17 cellular contexts compared by ENCODE assay signal in the genomic region with DNA sequence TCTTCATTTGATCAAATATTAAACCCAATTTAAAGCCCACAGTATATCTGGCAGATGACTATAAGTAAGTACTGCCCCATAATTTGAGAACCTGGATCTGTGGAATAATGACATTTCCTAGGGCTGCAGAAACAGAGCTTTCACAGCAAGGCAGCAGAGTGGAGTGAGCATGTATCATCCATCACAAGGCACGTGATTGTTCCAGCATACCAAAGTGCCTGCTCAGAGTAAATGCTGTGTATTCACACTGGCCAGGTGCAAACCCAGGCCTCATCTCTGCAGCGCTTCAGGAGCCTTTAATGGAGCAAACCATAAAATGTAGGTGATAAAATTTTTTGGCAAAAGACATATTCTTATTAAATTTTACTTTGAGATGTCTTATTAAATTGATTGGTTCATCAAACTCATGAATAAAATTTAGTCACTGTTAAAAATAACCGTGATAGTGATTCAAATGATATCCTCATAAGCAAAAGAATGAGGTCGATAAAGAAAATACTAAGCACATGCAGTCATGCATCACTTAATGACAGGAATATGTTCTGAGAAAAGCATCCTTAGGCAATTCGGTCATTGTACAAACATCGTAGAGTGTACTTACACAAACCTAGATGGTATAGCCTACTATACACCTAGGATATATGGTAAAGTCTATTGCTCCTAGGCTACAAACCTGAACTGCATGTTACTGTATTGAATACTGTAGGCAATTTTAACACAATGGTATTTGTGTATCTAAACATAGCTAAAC.
DNase-seq lines count a peak whose midpoint lies in the region; ATAC-seq and TF ChIP-seq lines count a peak whose summit lies in the region.
"Had no signal": no experiment of that assay in that cellular context is flagged by ENCODE, and none has a peak within 500 bp of the region (broad histone marks: within the 10 kb centered on the region; RNA-seq: fewer than 3 reads in every experiment).

No MANE protein-coding gene starts in this region.

- intact Hi-C loops in left ventricle myocardium inferior (cut with micrococcal nuclease): no loop called here

- H3K36me3 ChIP-seq in left ventricle myocardium inferior (no peaks in the 10 kb centered on the region), Peyer's patch (no peaks in the 10 kb centered on the region)
- H3K36me3 ChIP-seq: colonic mucosa, MG63, neural progenitor cell had no signal

- H3K9me3 ChIP-seq in left ventricle myocardium inferior (replicated peaks) (no peaks in the 10 kb centered on the region), Peyer's patch (no peaks in the 10 kb centered on the region)
- H3K9me3 ChIP-seq: colonic mucosa, MG63 had no signal

- H3K27ac ChIP-seq in left ventricle myocardium inferior (replicated peaks) (no peak overlapping the region), Peyer's patch (no peak overlapping the region)
- H3K27ac ChIP-seq: colonic mucosa, neural progenitor cell had no signal

- DNase-seq in Daoy (ENCODE audit: low read depth) (peak; percentile 11), NCI-H1436 treated with DMSO at 0.1 percent for 48 hours (lab: John Stamatoyannopoulos, UW) (peak; percentile 55), SK-MEL-5 (ENCODE audit: low read depth, low spot score) (peak; percentile 43), kidney tubule cell (ENCODE audit: low spot score) (peak; percentile 67), left ventricle myocardium inferior (no peak), Peyer's patch (no peak)
- DNase-seq: activated B cell treated with CpG ODN at 0.5 μM for 24 hours; activated CD8-positive, alpha-beta memory T cell treated with anti-CD3 and anti-CD28 coated beads for 24 hours; AML-193; colonic mucosa; MG63; NCI-H226; right cardiac atrium had no signal

- no peak for TF ChIP-seq POLR2A in Peyer's patch (IDR thresholded peaks at IDR 0.05)

- H3K4me1 ChIP-seq in left ventricle myocardium inferior: no peaks in the 10 kb centered on the region
- no peaks in the 10 kb centered on the region for H3K4me1 ChIP-seq in Peyer's patch
- H3K4me1 ChIP-seq: colonic mucosa, neural progenitor cell had no signal

- H3K4me3 ChIP-seq in left ventricle myocardium inferior (no peak overlapping the region), Peyer's patch (no peak overlapping the region)
- H3K4me3 ChIP-seq: colonic mucosa, MG63, neural progenitor cell had no signal

- no peak for ATAC-seq in HG03039 (IDR thresholded peaks at IDR 0.05; ENCODE audit: unreplicated experiment)
- no peak for ATAC-seq in GM21737 (IDR thresholded peaks at IDR 0.05; ENCODE audit: unreplicated experiment)
- ATAC-seq: activated T-helper 17 cell treated with anti-CD3 and anti-CD28 coated beads, Interleukin-2, amount 50 U/mL, for 72 hours; right cardiac atrium had no signal

- H3K27me3 ChIP-seq in left ventricle myocardium inferior (ENCODE audit: low read depth): peaks cover 2% of the 10 kb centered on the region
- H3K27me3 ChIP-seq in Peyer's patch: no peaks in the 10 kb centered on the region
- H3K27me3 ChIP-seq: colonic mucosa, MG63, neural progenitor cell had no signal

- in situ Hi-C loops in SK-MEL-5 (cut with HindIII; ENCODE audit: low pct_unique_long_range_greater_than_20kb, low sequenced_read_pairs): no loop called here

- TF ChIP-seq CTCF in left ventricle myocardium inferior (IDR thresholded peaks at IDR 0.05; ENCODE audit: borderline replicate concordance) (no peak), Peyer's patch (IDR thresholded peaks at IDR 0.05) (no peak)

Comparison
In these comparisons a context has a peak if more than half of its experiments do, and no peak if none do; other contexts are left out.
1. DNase-seq: peak in Daoy (single experiment), NCI-H1436 treated with DMSO at 0.1 percent for 48 hours (single experiment), SK-MEL-5 (single experiment) and kidney tubule cell (single experiment); none in left ventricle myocardium inferior (single experiment) and Peyer's patch (0 of 3).